ENCODE assay signal across 8 cellular contexts in genomic region chr14:75333523-75334190, GRCh38. TPM values are rescaled to one million over a fixed set of nuclear protein-coding genes. Genes with fewer than 3 reads are reported as not detected.
DNase-seq lines count a peak whose midpoint lies in the region; ATAC-seq and TF ChIP-seq lines count a peak whose summit lies in the region.

No MANE protein-coding gene starts in this region.

- H3K4me1 ChIP-seq in muscle layer of colon (ENCODE audit: insufficient read depth, low read length) (peaks cover 9% of the 10 kb centered on the region), smooth muscle cell (ENCODE audit: low read depth) (no peaks in the 10 kb centered on the region)

- DNase-seq in stimulated activated CD4-positive, alpha-beta T cell treated with anti-CD3 and anti-CD28 coated beads, Interleukin-15, amount 100 ng/mL, for 24 hours: peak; percentile 7
- DNase-seq in stimulated activated CD4-positive, alpha-beta T cell treated with anti-CD3 and anti-CD28 coated beads, Interleukin-4, amount 100 ng/mL, for 4 hours: no peak
- DNase-seq in germinal center (ENCODE audit: low spot score): no peak
- DNase-seq in smooth muscle cell (lab: John Stamatoyannopoulos, UW; ENCODE audit: unreplicated experiment): no peak
- DNase-seq in pons (ENCODE audit: low spot score): no peak

- no peaks in the 10 kb centered on the region for H3F3A ChIP-seq in smooth muscle cell (ENCODE audit: low read depth)

- TF ChIP-seq CTCF in smooth muscle cell (IDR thresholded peaks at IDR 0.05; ENCODE audit: borderline replicate concordance, insufficient read depth, poor library complexity, severe bottlenecking): no peak

- H3K4me3 ChIP-seq in muscle layer of colon (ENCODE audit: low read depth in 1 of 2, low read length in 2 of 2): peak overlapping the region in 1 of 2 donors; percentile 17
- H3K4me3 ChIP-seq in smooth muscle cell: no peak overlapping the region

- no peaks in the 10 kb centered on the region for H3K36me3 ChIP-seq in muscle layer of colon (ENCODE audit: insufficient read depth, low read length)
- H3K36me3 ChIP-seq in smooth muscle cell (ENCODE audit: low read depth): no peaks in the 10 kb centered on the region

- no peak overlapping the region for H3K4me2 ChIP-seq in smooth muscle cell

- WGBS in adipose tissue, 3 donors: 43 to 89% (median 60%) methylated on average over 25 to 27 of the region's 27 CpGs
- 96% methylated on average over 23 of the region's 27 CpGs for WGBS in smooth muscle cell (ENCODE audit: low lambda C conversion rate)

- H3K27me3 ChIP-seq in muscle layer of colon (ENCODE audit: control insufficient read depth in 1 of 2, insufficient read depth in 2 of 2, low read length in 2 of 2) (no peaks in the 10 kb centered on the region), smooth muscle cell (ENCODE audit: low read depth) (no peaks in the 10 kb centered on the region)

- H3K9me3 ChIP-seq in muscle layer of colon (ENCODE audit: low read length) (no peaks in the 10 kb centered on the region), smooth muscle cell (replicated peaks; ENCODE audit: low read depth) (no peaks in the 10 kb centered on the region)

- H4K20me1 ChIP-seq in smooth muscle cell (ENCODE audit: low read depth): no peaks in the 10 kb centered on the region

- no peaks in the 10 kb centered on the region for H3K79me2 ChIP-seq in smooth muscle cell (ENCODE audit: low read depth)

- H3K27ac ChIP-seq in adipose tissue (ENCODE audit: low read depth, low read length) (peak overlapping the region; percentile 15), muscle layer of colon (ENCODE audit: low read depth, low read length) (peak overlapping the region; percentile 45), smooth muscle cell (ENCODE audit: low read depth) (no peak overlapping the region)

- no peak for ATAC-seq in HG03457 (IDR thresholded peaks at IDR 0.05; ENCODE audit: unreplicated experiment)

- H2AFZ ChIP-seq in smooth muscle cell (ENCODE audit: low read depth): no peak overlapping the region

- H3K9ac ChIP-seq in muscle layer of colon (ENCODE audit: low read length) (no peak overlapping the region), smooth muscle cell (ENCODE audit: low read depth) (no peak overlapping the region)

RNA-seq across cellular contexts. Expression of gene FOS, which starts 55.0 kb away (rescaled TPM):
- polyA plus RNA-seq in adipose tissue (1,000 to 10,000 TPM in 2 of 3 donors, 100 to 1,000 TPM in 1; 170 to 1,921 (median 1,284) TPM), smooth muscle cell (1,543 and 1,567 TPM in 2 replicates)
- total RNA-seq in smooth muscle cell: 1,280 and 1,300 TPM in 2 replicates
